ENCODE assay signal across 14 cellular contexts in the genomic region with DNA sequence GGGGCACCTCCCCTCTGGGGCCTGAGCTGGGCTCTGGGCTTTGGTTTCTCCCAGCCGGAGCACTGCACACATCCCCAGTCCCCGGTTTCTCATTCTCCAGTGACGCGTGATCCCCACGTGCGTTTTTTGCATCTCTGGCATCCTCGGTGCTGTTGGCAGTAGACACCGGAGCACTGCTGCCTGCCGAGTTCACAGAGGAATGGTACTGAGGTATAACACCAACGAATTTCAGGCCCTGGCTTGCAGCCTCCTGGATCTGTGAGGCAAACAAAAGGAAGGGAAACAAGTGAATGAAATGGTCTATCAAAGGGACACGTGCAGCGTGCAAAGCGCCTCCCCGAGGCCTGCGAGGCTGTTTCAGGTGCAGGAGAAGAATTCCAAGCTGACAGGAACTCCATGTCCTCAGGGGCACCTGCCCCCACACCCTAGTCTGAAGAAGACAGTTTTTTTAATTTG.
DNase-seq lines count a peak whose midpoint lies in the region; ATAC-seq, FAIRE-seq and TF ChIP-seq lines count a peak whose summit lies in the region.
"Had no signal": no experiment of that assay in that cellular context is flagged by ENCODE, and none has a peak within 500 bp of the region (broad histone marks: within the 10 kb centered on the region; RNA-seq: fewer than 3 reads in every experiment).

No MANE protein-coding gene starts in this region.

- H3K36me3 ChIP-seq in ascending aorta (peaks cover 4 to 27% of the 10 kb centered on the region in 2 donors), pancreas (no peaks in the 10 kb centered on the region)

- DNase-seq in activated CD4-positive, alpha-beta T cell treated with anti-CD3 and anti-CD28 coated beads, Interleukin-2, amount 10 ng/mL, durations not matched to agents 24 days and 14 days = no peak
- no peak for DNase-seq in activated CD4-positive, alpha-beta T cell treated with anti-CD3 and anti-CD28 coated beads, Interleukin-2, amount 50 U/mL, for 48 hours
- DNase-seq in Jurkat, Clone E6-1 (ENCODE audit: low read depth, low spot score) = peak; percentile 57
- DNase-seq in ascending aorta (ENCODE audit: low spot score in 2 of 2) (no peak), nephron progenitor cell (no peak), pancreas (no peak), HPDE6-E6E7 (ENCODE audit: extremely low spot score) (no peak), NCI-H146 treated with DMSO at 0.1 percent for 48 hours (lab: John Stamatoyannopoulos, UW; ENCODE audit: unreplicated experiment) (no peak)
- DNase-seq: dermis blood vessel endothelial cell had no signal

- H3K4me3 Mint-ChIP-seq in activated CD4-positive, alpha-beta T cell treated with anti-CD3 and anti-CD28 coated beads, Interleukin-2, amount 10 ng/mL, durations not matched to agents 24 days and 14 days = peak overlapping the region; percentile 52
- no peak overlapping the region for H3K4me3 Mint-ChIP-seq in nephron progenitor cell
- H3K4me3 Mint-ChIP-seq: nephron had no signal

- FAIRE-seq in pancreas (lab: Jason Lieb, UNC) = no peak
- FAIRE-seq: A204.1, islet of Langerhans, RCC 7860 had no signal

- intact Hi-C loops in activated CD4-positive, alpha-beta T cell treated with anti-CD3 and anti-CD28 coated beads, Interleukin-2, amount 10 ng/mL, durations not matched to agents 24 days and 14 days (cut with micrococcal nuclease) = loop anchor here (2.0 to 5.0 kb wide), 4 partner anchors 69 to 87 kb away; no protein-coding TSS in a partner anchor
- intact Hi-C loops in ascending aorta (cut with DNase I) (no loop called here), pancreas (cut with DNase I) (no loop called here)

- H3K4me3 ChIP-seq in Jurkat, Clone E6-1 (ENCODE audit: low read length) = peak overlapping the region; percentile 34
- no peak overlapping the region for H3K4me3 ChIP-seq in ascending aorta
- H3K4me3 ChIP-seq in pancreas = no peak overlapping the region

- H3K36me3 Mint-ChIP-seq in activated CD4-positive, alpha-beta T cell treated with anti-CD3 and anti-CD28 coated beads, Interleukin-2, amount 10 ng/mL, durations not matched to agents 24 days and 14 days (ENCODE audit: low read depth) = peaks cover 88% of the 10 kb centered on the region
- peaks cover 49% of the 10 kb centered on the region for H3K36me3 Mint-ChIP-seq in nephron progenitor cell (ENCODE audit: low read depth)

- H3K4me1 Mint-ChIP-seq in activated CD4-positive, alpha-beta T cell treated with anti-CD3 and anti-CD28 coated beads, Interleukin-2, amount 10 ng/mL, durations not matched to agents 24 days and 14 days = peaks cover 70% of the 10 kb centered on the region
- H3K4me1 Mint-ChIP-seq in nephron progenitor cell = peaks cover 47% of the 10 kb centered on the region

- H3K27ac ChIP-seq in ascending aorta (peak overlapping the region; percentile 15 to 20), pancreas (no peak overlapping the region)
- H3K27ac ChIP-seq: VCaP had no signal

- ATAC-seq in pancreas = no peak

- peak overlapping the region; percentile 90 for H3K27ac Mint-ChIP-seq in activated CD4-positive, alpha-beta T cell treated with anti-CD3 and anti-CD28 coated beads, Interleukin-2, amount 10 ng/mL, durations not matched to agents 24 days and 14 days
- peak overlapping the region; percentile 55 for H3K27ac Mint-ChIP-seq in nephron progenitor cell

- H3K9me3 Mint-ChIP-seq in activated CD4-positive, alpha-beta T cell treated with anti-CD3 and anti-CD28 coated beads, Interleukin-2, amount 10 ng/mL, durations not matched to agents 24 days and 14 days = peaks cover 18% of the 10 kb centered on the region
- peaks cover 19% of the 10 kb centered on the region for H3K9me3 Mint-ChIP-seq in nephron progenitor cell
- H3K9me3 Mint-ChIP-seq: nephron had no signal

- H3K9me3 ChIP-seq in ascending aorta (no peaks in the 10 kb centered on the region), pancreas (no peaks in the 10 kb centered on the region)

- no peaks in the 10 kb centered on the region for H3K27me3 ChIP-seq in ascending aorta
- H3K27me3 ChIP-seq in pancreas = no peaks in the 10 kb centered on the region

- WGBS in pancreas, 2 donors = 71 to 85% methylated on average over 15 of the region's 15 CpGs

- H3K4me1 ChIP-seq in ascending aorta (peaks cover 0 to 14% of the 10 kb centered on the region in 2 donors), pancreas (no peaks in the 10 kb centered on the region)

- H3K27me3 Mint-ChIP-seq in activated CD4-positive, alpha-beta T cell treated with anti-CD3 and anti-CD28 coated beads, Interleukin-2, amount 10 ng/mL, durations not matched to agents 24 days and 14 days = no peaks in the 10 kb centered on the region
- H3K27me3 Mint-ChIP-seq in nephron progenitor cell (ENCODE audit: low read depth, poor library complexity) = no peaks in the 10 kb centered on the region

- TF ChIP-seq CTCF in ascending aorta (IDR thresholded peaks at IDR 0.05) = no peak
- TF ChIP-seq CTCF in nephron progenitor cell (IDR thresholded peaks at IDR 0.05) = no peak
- no peak for TF ChIP-seq CTCF in pancreas (IDR thresholded peaks at IDR 0.05)

Comparison
In these comparisons a context has a peak if more than half of its experiments do, and no peak if none do; other contexts are left out.
1. H3K27ac ChIP-seq: peak in ascending aorta (2 of 2); none in pancreas (0 of 4).